Comparison of ENCODE assay signal across 23 cellular contexts in genomic region chr3:33668618-33669017, GRCh38. TPM values are rescaled to one million over a fixed set of nuclear protein-coding genes. Genes with fewer than 3 reads are reported as not detected.
A peak's percentile ranks its signal among the peaks of the same experiment; 100 is the strongest.
DNase-seq lines count a peak whose midpoint lies in the region; ATAC-seq, FAIRE-seq and TF ChIP-seq lines count a peak whose summit lies in the region.
"Had no signal": no experiment of that assay in that cellular context is flagged by ENCODE, and none has a peak within 500 bp of the region (broad histone marks: within the 10 kb centered on the region; RNA-seq: fewer than 3 reads in every experiment).

No MANE protein-coding gene starts in this region.

- no peak overlapping the region for H3K56ac ChIP-seq in IMR-90 (ENCODE audit: extremely low read depth, insufficient read depth, low read length)

- H3K4me2 ChIP-seq in IMR-90 (ENCODE audit: low read depth, low read length): no peak overlapping the region
- H3K4me2 ChIP-seq in neural cell (ENCODE audit: low read length): no peak overlapping the region
- H3K4me2 ChIP-seq: A549; BLaER1 treated with 17β-estradiol and CSF1 and Interleukin-3, amounts not matched to agents 10 nM and 100 nM had no signal

- H4K20me1 ChIP-seq in IMR-90 (ENCODE audit: insufficient read depth, low read length): no peaks in the 10 kb centered on the region
- no peaks in the 10 kb centered on the region for H4K20me1 ChIP-seq in neural cell (ENCODE audit: insufficient read depth)
- H4K20me1 ChIP-seq: BLaER1 treated with 17β-estradiol and CSF1 and Interleukin-3, amounts not matched to agents 10 nM and 100 nM had no signal

- CTCF ChIA-PET in IMR-90 (lab: Yijun Ruan, JAX): no interaction called here

- no peaks in the 10 kb centered on the region for H3K9me2 ChIP-seq in neural cell (ENCODE audit: insufficient read depth, low read length)

- no peaks in the 10 kb centered on the region for H3K9me3 Mint-ChIP-seq in activated naive CD4-positive, alpha-beta T cell treated with anti-CD3 and anti-CD28 coated beads, Interleukin-2, amount 50 U/mL, for 24 hours
- no peaks in the 10 kb centered on the region for H3K9me3 Mint-ChIP-seq in activated naive CD4-positive, alpha-beta T cell treated with anti-CD3 and anti-CD28 coated beads, Interleukin-2, amount 50 U/mL, for 72 hours
- H3K9me3 Mint-ChIP-seq: CD4-positive, alpha-beta T cell; CD8-positive, alpha-beta T cell had no signal

- H3K36me3 ChIP-seq in IMR-90 (ENCODE audit: control insufficient read depth, insufficient read depth, low read length) (no peaks in the 10 kb centered on the region), neural cell (ENCODE audit: insufficient read depth, low read length) (no peaks in the 10 kb centered on the region)

- BruUV-seq in IMR-90 (replicated peaks; lab: Mats Ljungman, UMichigan): no TSS peak

- no peaks in the 10 kb centered on the region for H3F3A ChIP-seq in neural cell (ENCODE audit: insufficient read depth, low read length, poor library complexity, severe bottlenecking)

- ATAC-seq in activated naive CD4-positive, alpha-beta T cell treated with anti-CD3 and anti-CD28 coated beads, Interleukin-2, amount 50 U/mL, for 72 hours: no peak
- no peak for ATAC-seq in IMR-90 (ENCODE audit: low read depth)
- ATAC-seq in HG03342 (IDR thresholded peaks at IDR 0.05; ENCODE audit: unreplicated experiment): no peak
- ATAC-seq: A549; CD8-positive, alpha-beta T cell; GM12878 had no signal

- peaks cover 0 to 11% of the 10 kb centered on the region in 2 experiments; a peak in 3 of 4 replicates for H3K79me1 ChIP-seq in IMR-90 (ENCODE audit: low read depth in 1 of 2, low read length in 2 of 2)

- H4K5ac ChIP-seq in IMR-90 (ENCODE audit: low read depth, low read length): no peak overlapping the region

- no peak overlapping the region for H3K14ac ChIP-seq in IMR-90 (replicated peaks; ENCODE audit: low read depth, low read length)

- in situ Hi-C loops in IMR-90 (cut with MboI; ENCODE audit: low sequenced_read_pairs): no loop called here

- H3K27ac ChIP-seq in IMR-90 (ENCODE audit: insufficient read depth, low read length) (no peak overlapping the region), neural cell (ENCODE audit: low read length) (peak overlapping the region; percentile 57)
- H3K27ac ChIP-seq: 22Rv1; A549; BLaER1 treated with 17β-estradiol and CSF1 and Interleukin-3, amounts not matched to agents 10 nM and 100 nM; C4-2B had no signal

- H3K4ac ChIP-seq in IMR-90 (ENCODE audit: low read depth, low read length): no peak overlapping the region

- WGBS in IMR-90 (ENCODE audit: extremely low coverage in 2 of 2, insufficient read length in 1 of 2), 2 experiments: no CpG with 5 or more reads among the region's 5 CpGs

- H2BK20ac ChIP-seq in IMR-90 (ENCODE audit: low read depth, low read length): no peak overlapping the region

- no peak overlapping the region for H2AFZ ChIP-seq in IMR-90 (replicated peaks; ENCODE audit: low read length, poor library complexity)
- no peak overlapping the region for H2AFZ ChIP-seq in neural cell (ENCODE audit: low read depth, low read length)

- peak; percentile 94 for TF ChIP-seq EP300 in neural cell (conservative IDR thresholded peaks at IDR 0.05; ENCODE audit: poor library complexity, severe bottlenecking)

- H3K4me3 ChIP-seq in IMR-90 (ENCODE audit: insufficient read depth, low read depth, low read length) (no peak overlapping the region), neural cell (ENCODE audit: low read length) (no peak overlapping the region)
- H3K4me3 ChIP-seq: A549; BLaER1 treated with 17β-estradiol and CSF1 and Interleukin-3, amounts not matched to agents 10 nM and 100 nM; GM12878 had no signal

- H2BK15ac ChIP-seq in IMR-90 (ENCODE audit: low read depth, low read length): no peak overlapping the region

- intact Hi-C loops in IMR-90 (cut with micrococcal nuclease): no loop called here

- H2AK5ac ChIP-seq in IMR-90 (ENCODE audit: low read depth, low read length): peak overlapping the region; percentile 23; the same call in 1 of the 2 replicates

- H3K23ac ChIP-seq in IMR-90 (ENCODE audit: low read depth, low read length): no peak overlapping the region

- no peak overlapping the region for H2BK120ac ChIP-seq in IMR-90 (ENCODE audit: low read depth, low read length)

- TF ChIP-seq CTCF in IMR-90 (conservative IDR thresholded peaks at IDR 0.05; ENCODE audit: low read depth, low read length) (no peak), neural cell (IDR thresholded peaks at IDR 0.05; ENCODE audit: poor library complexity, severe bottlenecking) (no peak)

- H3K27me3 Mint-ChIP-seq in activated naive CD4-positive, alpha-beta T cell treated with anti-CD3 and anti-CD28 coated beads, Interleukin-2, amount 50 U/mL, for 24 hours: no peaks in the 10 kb centered on the region
- H3K27me3 Mint-ChIP-seq: B cell; CD4-positive, alpha-beta T cell had no signal

- no peaks in the 10 kb centered on the region for H3K9me3 ChIP-seq in IMR-90 (ENCODE audit: control insufficient read depth, insufficient read depth, low read length)
- no peaks in the 10 kb centered on the region for H3K9me3 ChIP-seq in neural cell (ENCODE audit: low read length)
- H3K9me3 ChIP-seq: A549; BLaER1 treated with 17β-estradiol and CSF1 and Interleukin-3, amounts not matched to agents 10 nM and 100 nM; Caco-2 had no signal

- no peak overlapping the region for H3K4me3 Mint-ChIP-seq in activated naive CD4-positive, alpha-beta T cell treated with anti-CD3 and anti-CD28 coated beads, Interleukin-2, amount 50 U/mL, for 24 hours
- H3K4me3 Mint-ChIP-seq: B cell; CD4-positive, alpha-beta T cell; CD8-positive, alpha-beta T cell had no signal

- H2BK5ac ChIP-seq in IMR-90 (ENCODE audit: low read depth, low read length, poor library complexity, severe bottlenecking): no peak overlapping the region

- no peak overlapping the region for H2AK9ac ChIP-seq in IMR-90 (replicated peaks; ENCODE audit: low read depth, low read length, poor library complexity)

- H3K9me1 ChIP-seq in IMR-90 (ENCODE audit: insufficient read depth, low read length): peaks cover 3% of the 10 kb centered on the region

- TF ChIP-seq RAD21 in IMR-90 (IDR thresholded peaks at IDR 0.05; ENCODE audit: low read length) (no peak), neural cell (conservative IDR thresholded peaks at IDR 0.05) (no peak)

- no peak overlapping the region for H3K18ac ChIP-seq in IMR-90 (ENCODE audit: low read depth, low read length)

- peaks cover 12% of the 10 kb centered on the region for H3K4me1 Mint-ChIP-seq in activated naive CD4-positive, alpha-beta T cell treated with anti-CD3 and anti-CD28 coated beads, Interleukin-2, amount 50 U/mL, for 24 hours
- H3K4me1 Mint-ChIP-seq: B cell had no signal

- peaks cover 24% of the 10 kb centered on the region for H3K36me3 Mint-ChIP-seq in activated naive CD4-positive, alpha-beta T cell treated with anti-CD3 and anti-CD28 coated beads, Interleukin-2, amount 50 U/mL, for 24 hours
- H3K36me3 Mint-ChIP-seq in activated naive CD4-positive, alpha-beta T cell treated with anti-CD3 and anti-CD28 coated beads, Interleukin-2, amount 50 U/mL, for 72 hours: peaks cover 7 to 29% of the 10 kb centered on the region in 2 donors

- dilution Hi-C loops in IMR-90 (cut with HindIII; ENCODE audit: low sequenced_read_pairs, unreplicated experiment): no loop called here

- TF ChIP-seq POLR2A in IMR-90 (IDR thresholded peaks at IDR 0.05; ENCODE audit: low read depth, low read length): no peak
- TF ChIP-seq POLR2A in H54 (IDR thresholded peaks at IDR 0.05; ENCODE audit: low read depth, low read length): no peak

- peak overlapping the region; percentile 8 for H3K27ac Mint-ChIP-seq in activated naive CD4-positive, alpha-beta T cell treated with anti-CD3 and anti-CD28 coated beads, Interleukin-2, amount 50 U/mL, for 24 hours
- H3K27ac Mint-ChIP-seq in activated naive CD4-positive, alpha-beta T cell treated with anti-CD3 and anti-CD28 coated beads, Interleukin-2, amount 50 U/mL, for 72 hours: no peak overlapping the region
- H3K27ac Mint-ChIP-seq: B cell; CD4-positive, alpha-beta T cell; CD8-positive, alpha-beta T cell had no signal

- H3K27me3 ChIP-seq in IMR-90 (ENCODE audit: control insufficient read depth, insufficient read depth, low read length): no peaks in the 10 kb centered on the region
- no peaks in the 10 kb centered on the region for H3K27me3 ChIP-seq in neural cell (ENCODE audit: insufficient read depth, low read depth, low read length)
- H3K27me3 ChIP-seq: BLaER1 treated with 17β-estradiol and CSF1 and Interleukin-3, amounts not matched to agents 10 nM and 100 nM had no signal

- POLR2A ChIA-PET in IMR-90 (lab: Charles Lee; ENCODE audit: unreplicated experiment): no interaction called here

- FAIRE-seq in H54 (lab: Jason Lieb, UNC): no peak
- FAIRE-seq: A549, D721Med, GM12878, GM12892, GM18507 had no signal

- H3K79me2 ChIP-seq in neural cell (replicated peaks; ENCODE audit: insufficient read depth, low read length): no peaks in the 10 kb centered on the region

- no peak overlapping the region for H4K91ac ChIP-seq in IMR-90 (ENCODE audit: insufficient read depth, low read depth, low read length)

- H3K4me1 ChIP-seq in IMR-90 (ENCODE audit: control insufficient read depth, insufficient read depth, low read length): peaks cover 2% of the 10 kb centered on the region
- H3K4me1 ChIP-seq: Caco-2 had no signal

- DNase-seq in activated naive CD4-positive, alpha-beta T cell treated with anti-CD3 and anti-CD28 coated beads, Interleukin-2, amount 50 U/mL, for 72 hours (ENCODE audit: low spot score in 2 of 2): no peak
- DNase-seq in IMR-90 (no peak), NCI-H2227 (lab: John Stamatoyannopoulos, UW; ENCODE audit: unreplicated experiment) (no peak), H54 (ENCODE audit: insufficient read length, low spot score) (no peak)
- DNase-seq: AML-193; Caco-2; Calu3; CD4-positive, alpha-beta T cell; CD8-positive, alpha-beta T cell; DMS79 treated with DMSO at 0.1 percent for 48 hours; GDM1 had no signal

- no peak overlapping the region for H3K9ac ChIP-seq in IMR-90 (ENCODE audit: low read depth, low read length)
- no peak overlapping the region for H3K9ac ChIP-seq in neural cell (ENCODE audit: low read length)
- H3K9ac ChIP-seq: BLaER1 treated with 17β-estradiol and CSF1 and Interleukin-3, amounts not matched to agents 10 nM and 100 nM had no signal

- H4K8ac ChIP-seq in IMR-90 (ENCODE audit: low read depth in 2 of 2, low read length in 2 of 2): no peak overlapping the region

TF ChIP-seq in IMR-90, 13 proteins besides CTCF, POLR2A, EP300 and RAD21 (continues in another document):
- TF ChIP-seq CHD1 (IDR thresholded peaks at IDR 0.05; ENCODE audit: low read depth, low read length): no peak
- TF ChIP-seq MAZ (IDR thresholded peaks at IDR 0.05; ENCODE audit: borderline replicate concordance, low read depth, low read length): no peak

TF ChIP-seq in neural cell, 6 proteins besides CTCF, POLR2A, EP300 and RAD21 (continues in another document):
- peak; percentile 60 for TF ChIP-seq POLR2AphosphoS5 (IDR thresholded peaks at IDR 0.05)

RNA-seq across cellular contexts. Expression of gene CLASP2, which starts 49.4 kb away (rescaled TPM):
- total RNA-seq in activated naive CD4-positive, alpha-beta T cell treated with anti-CD3 and anti-CD28 coated beads, Interleukin-2, amount 50 U/mL, for 72 hours: 10 to 100 TPM; 42.8 to 45.5 TPM
- 42.5 and 49.1 TPM in 2 replicates for total RNA-seq in IMR-90 (2012; rRNA removed)
- 8.0 and 11.9 TPM in 2 replicates for polyA plus RNA-seq in IMR-90 (2012; rRNA removed)
- polyA plus RNA-seq in IMR-90 (2012; cell fraction: cytosol; rRNA removed): 4.5 and 7.0 TPM in 2 replicates
- polyA plus RNA-seq in IMR-90 (2012; cell fraction: nucleus; rRNA removed; ENCODE audit: low replicate concordance): 4.7 and 24.3 TPM in 2 replicates
- polyA plus RNA-seq in neural cell: 911 and 938 TPM in 2 replicates
- polyA minus RNA-seq in neural cell: 1,578 and 1,795 TPM in 2 replicates
